ENCODE assay signal across 13 cellular contexts in genomic region chr3:60743631-60744164, GRCh38.
DNase-seq lines count a peak whose midpoint lies in the region; ATAC-seq and TF ChIP-seq lines count a peak whose summit lies in the region.
"Had no signal": no experiment of that assay in that cellular context is flagged by ENCODE, and none has a peak within 500 bp of the region (broad histone marks: within the 10 kb centered on the region; RNA-seq: fewer than 3 reads in every experiment).

No MANE protein-coding gene starts in this region.

- H3K79me2 ChIP-seq in fibroblast of lung (ENCODE audit: control insufficient read depth, insufficient read depth, low read length): no peaks in the 10 kb centered on the region

- no peak overlapping the region for H3K4me2 ChIP-seq in fibroblast of lung (ENCODE audit: extremely low read depth, insufficient read depth, low read length)

- DNase-seq in NCI-H69 (lab: John Stamatoyannopoulos, UW) (peak; percentile 96), fibroblast of lung (ENCODE audit: low read depth in 2 of 2) (peak; percentile 20 to 23), retina (peak; percentile 57), GM19240 (ENCODE audit: insufficient read length, low spot score) (no peak), lower lobe of right lung (no peak)
- DNase-seq: activated CD8-positive, alpha-beta T cell treated with anti-CD3 and anti-CD28 coated beads, Interleukin-2, amount 10 ng/mL, durations not matched to agents 7 days and 5 days; Karpas-422; mucosa of descending colon; stimulated activated CD4-positive, alpha-beta T cell treated with anti-CD3 and anti-CD28 coated beads, Interleukin-4, amount 100 ng/mL, for 4 hours; thyroid gland had no signal

- 58% methylated on average over 4 of the region's 4 CpGs for WGBS in HUES64

- H3K4me3 ChIP-seq in HUES64 (ENCODE audit: low read length) (no peak overlapping the region), fibroblast of lung (replicated peaks in 1 of 4; ENCODE audit: control extremely low read depth in 1 of 4, insufficient read depth in 1 of 4, low read depth in 3 of 4, low read length in 4 of 4) (no peak overlapping the region), lower lobe of right lung (no peak overlapping the region)
- H3K4me3 ChIP-seq: ascending aorta, mucosa of descending colon, thyroid gland had no signal

- TF ChIP-seq CTCF in fibroblast of lung (conservative IDR thresholded peaks at IDR 0.05 in 1 of 2, IDR thresholded peaks at IDR 0.05 in 1 of 2; ENCODE audit: low read depth in 1 of 2, low read length in 2 of 2) (peak in 1 of 2 donors; percentile 6), lower lobe of right lung (IDR thresholded peaks at IDR 0.05) (no peak)

- ATAC-seq in lower lobe of right lung (no peak), GM18868 (IDR thresholded peaks at IDR 0.05; ENCODE audit: unreplicated experiment) (no peak)
- ATAC-seq: activated CD8-positive, alpha-beta T cell treated with anti-CD3 and anti-CD28 coated beads, Interleukin-2, amount 10 ng/mL, durations not matched to agents 7 days and 5 days; mucosa of descending colon had no signal

- H2AFZ ChIP-seq in fibroblast of lung (ENCODE audit: low read length): no peak overlapping the region

- H3K4me1 ChIP-seq in HUES64 (ENCODE audit: insufficient read depth, low read length) (peaks cover 38% of the 10 kb centered on the region), fibroblast of lung (ENCODE audit: control insufficient read depth, extremely low read depth, insufficient read depth, low read length) (no peaks in the 10 kb centered on the region), lower lobe of right lung (no peaks in the 10 kb centered on the region)

- H3K36me3 ChIP-seq in HUES64 (ENCODE audit: insufficient read depth, low read length) (no peaks in the 10 kb centered on the region), fibroblast of lung (ENCODE audit: control insufficient read depth, insufficient read depth, low read length) (no peaks in the 10 kb centered on the region), lower lobe of right lung (no peaks in the 10 kb centered on the region)
- H3K36me3 ChIP-seq: ascending aorta, thyroid gland had no signal

- no peaks in the 10 kb centered on the region; the same call in 1 of the 2 replicates for H3K27me3 ChIP-seq in HUES64 (ENCODE audit: insufficient read depth, low read length)
- H3K27me3 ChIP-seq in fibroblast of lung (ENCODE audit: control insufficient read depth, insufficient read depth, low read length): no peaks in the 10 kb centered on the region
- no peaks in the 10 kb centered on the region for H3K27me3 ChIP-seq in lower lobe of right lung (ENCODE audit: low read depth)
- H3K27me3 ChIP-seq: ascending aorta, thyroid gland had no signal

- H3K9ac ChIP-seq in HUES64 (ENCODE audit: low read depth, low read length) (no peak overlapping the region), fibroblast of lung (ENCODE audit: insufficient read depth, low read length) (no peak overlapping the region)

- no peaks in the 10 kb centered on the region for H3K9me3 ChIP-seq in HUES64 (ENCODE audit: insufficient read depth, low read depth, low read length)
- no peaks in the 10 kb centered on the region for H3K9me3 ChIP-seq in fibroblast of lung (ENCODE audit: control insufficient read depth, insufficient read depth, low read depth, low read length)
- H3K9me3 ChIP-seq in lower lobe of right lung: no peaks in the 10 kb centered on the region
- H3K9me3 ChIP-seq: ascending aorta, mucosa of descending colon, thyroid gland had no signal

- H3K27ac ChIP-seq in HUES64 (ENCODE audit: low read depth, low read length) (peak overlapping the region; percentile 47; the same call in 1 of the 2 replicates), fibroblast of lung (ENCODE audit: insufficient read depth, low read length) (no peak overlapping the region), lower lobe of right lung (no peak overlapping the region)
- H3K27ac ChIP-seq: thyroid gland had no signal

- intact Hi-C loops in lower lobe of right lung (cut with DNase I): no loop called here

- no peaks in the 10 kb centered on the region for H4K20me1 ChIP-seq in fibroblast of lung (ENCODE audit: control insufficient read depth, extremely low read depth, insufficient read depth, low read length)

Comparison
In these comparisons a context has a peak if more than half of its experiments do, and no peak if none do; other contexts are left out.
1. DNase-seq: peak in NCI-H69 (single experiment), fibroblast of lung (2 of 2) and retina (single experiment); none in GM19240 (single experiment) and lower lobe of right lung (single experiment).